In genomic region chr20:62785381-62785780, GRCh38 we compare ENCODE assay signal across 22 cellular contexts. TPM values are rescaled to one million over a fixed set of nuclear protein-coding genes. Genes with fewer than 3 reads are reported as not detected.
DNase-seq lines count a peak whose midpoint lies in the region; ATAC-seq and TF ChIP-seq lines count a peak whose summit lies in the region.
"Had no signal": no experiment of that assay in that cellular context is flagged by ENCODE, and none has a peak within 500 bp of the region (broad histone marks: within the 10 kb centered on the region; RNA-seq: fewer than 3 reads in every experiment).

No MANE protein-coding gene starts in this region.

- no peak overlapping the region for H3K4me3 ChIP-seq in SK-N-SH (ENCODE audit: low read depth in 2 of 2, low read length in 1 of 2)
- H3K4me3 ChIP-seq in BLaER1 treated with 17β-estradiol and CSF1 and Interleukin-3, amounts not matched to agents 10 nM and 100 nM = no peak overlapping the region
- no peak overlapping the region for H3K4me3 ChIP-seq in endodermal cell (ENCODE audit: low read length)
- H3K4me3 ChIP-seq in neuronal stem cell (ENCODE audit: low read length in 2 of 2) = no peak overlapping the region

- H3K14ac ChIP-seq in neuronal stem cell (ENCODE audit: low read length) = no peak overlapping the region

- H3K4me1 Mint-ChIP-seq in endodermal cell = peaks cover 1% of the 10 kb centered on the region

- TF ChIP-seq EP300 in SK-N-SH (IDR thresholded peaks at IDR 0.05; ENCODE audit: borderline replicate concordance in 1 of 2, low read depth in 1 of 2, low read length in 1 of 2) = no peak

- no peaks in the 10 kb centered on the region for H3F3A ChIP-seq in SK-N-SH (replicated peaks; ENCODE audit: insufficient read depth)

- peak overlapping the region; percentile 44 for H2AK5ac ChIP-seq in neuronal stem cell (ENCODE audit: low read depth, low read length)

- no peak for TF ChIP-seq RAD21 in SK-N-SH (IDR thresholded peaks at IDR 0.05; ENCODE audit: low read length)

- H3K4ac ChIP-seq in neuronal stem cell (ENCODE audit: low read length) = no peak overlapping the region

- ATAC-seq in SK-N-SH treated with all-trans-retinoic acid at 6 μM for 48 hours (no peak; the same call in 2 of the 3 replicates), GM19328 (IDR thresholded peaks at IDR 0.05; ENCODE audit: unreplicated experiment) (no peak), HG02588 (IDR thresholded peaks at IDR 0.05; ENCODE audit: unreplicated experiment) (no peak)
- ATAC-seq: CD8-positive, alpha-beta T cell had no signal

- POLR2A ChIA-PET in SK-N-SH (lab: Yijun Ruan, JAX) = no interaction called here

- peak overlapping the region; percentile 1 for H2BK12ac ChIP-seq in neuronal stem cell (ENCODE audit: low read length)

- H3K4me1 ChIP-seq in SK-N-SH (ENCODE audit: control insufficient read depth in 1 of 2, insufficient read depth in 2 of 2, low read depth in 1 of 2, low read length in 1 of 2) (peaks cover 0 to 33% of the 10 kb centered on the region in 2 experiments; a peak in 1 of 4 replicates), endodermal cell (ENCODE audit: control insufficient read depth, insufficient read depth, low read length) (no peaks in the 10 kb centered on the region), neuronal stem cell (ENCODE audit: control insufficient read depth in 2 of 2, insufficient read depth in 1 of 2, low read depth in 1 of 2, low read length in 2 of 2) (peaks cover 10 to 19% of the 10 kb centered on the region in 2 donors)
- peaks cover 87 to 98% (median 96%) of the 10 kb centered on the region in 10 experiments for H3K4me1 ChIP-seq in BLaER1 treated with 17β-estradiol and CSF1 and Interleukin-3, amounts not matched to agents 10 nM and 100 nM
- H3K4me1 ChIP-seq: Caco-2 had no signal

- H3K9me3 Mint-ChIP-seq in endodermal cell = no peaks in the 10 kb centered on the region
- H3K9me3 Mint-ChIP-seq: CD8-positive, alpha-beta T cell had no signal

- CTCF ChIA-PET in SK-N-SH (lab: Yijun Ruan, JAX) = interaction anchor here (1.0 to 1.2 kb wide), 3 partner anchors 118 to 375 kb away, joined by 3 read pairs; no protein-coding TSS in a partner anchor

- no peaks in the 10 kb centered on the region for H3K79me1 ChIP-seq in neuronal stem cell (ENCODE audit: low read depth, low read length)

- no peak overlapping the region for H4K91ac ChIP-seq in neuronal stem cell (ENCODE audit: low read depth, low read length, poor library complexity)

- H3K27ac Mint-ChIP-seq in endodermal cell = no peak overlapping the region
- H3K27ac Mint-ChIP-seq: CD8-positive, alpha-beta T cell had no signal

- H3K36me3 ChIP-seq in SK-N-SH (replicated peaks in 1 of 2; ENCODE audit: control insufficient read depth in 1 of 2, insufficient read depth in 2 of 2, low read length in 1 of 2) (no peaks in the 10 kb centered on the region), endodermal cell (ENCODE audit: control insufficient read depth, insufficient read depth, low read length) (no peaks in the 10 kb centered on the region), neuronal stem cell (replicated peaks in 1 of 2; ENCODE audit: control insufficient read depth in 2 of 2, insufficient read depth in 2 of 2, low read length in 2 of 2) (no peaks in the 10 kb centered on the region)
- no peaks in the 10 kb centered on the region for H3K36me3 ChIP-seq in BLaER1 treated with 17β-estradiol and CSF1 and Interleukin-3, amounts not matched to agents 10 nM and 100 nM

- no peaks in the 10 kb centered on the region for H3K79me2 ChIP-seq in SK-N-SH (ENCODE audit: insufficient read depth)

- H2AFZ ChIP-seq in SK-N-SH (ENCODE audit: low read depth) (no peak overlapping the region), neuronal stem cell (ENCODE audit: low read length) (no peak overlapping the region)

- peak; percentile 62 for DNase-seq in SK-N-SH
- no peak for DNase-seq in endodermal cell
- no peak for DNase-seq in neuronal stem cell (ENCODE audit: low spot score)
- DNase-seq: C1 segment of cervical spinal cord; Caco-2; CD8-positive, alpha-beta T cell; HCEC 1CT; Karpas-422; NCI-H1092; NCI-H1417 treated with DMSO at 0.1 percent for 48 hours; NCI-H187; NCI-H2081 treated with DMSO at 0.1 percent for 48 hours; NCI-H446; NCI-H524 treated with DMSO at 0.1 percent for 48 hours; NCI-H774; RPMI8226; SW 1271 had no signal

- H3K27ac ChIP-seq in SK-N-SH (ENCODE audit: low read depth in 2 of 2, low read length in 1 of 2) (peak overlapping the region in 1 of 2 experiments; percentile 18; a peak in 1 of 4 replicates), endodermal cell (ENCODE audit: low read depth, low read length) (peak overlapping the region; percentile 86), neuronal stem cell (replicated peaks; ENCODE audit: low read length) (peak overlapping the region; percentile 79)
- H3K27ac ChIP-seq in BLaER1 treated with 17β-estradiol and CSF1 and Interleukin-3, amounts not matched to agents 10 nM and 100 nM = peak overlapping the region in 10 of 11 experiments; percentile 9 to 76 (median 64); a peak in 20 of 22 replicates
- H3K27ac ChIP-seq: HL-60 had no signal

- H3K4me3 Mint-ChIP-seq in endodermal cell = no peak overlapping the region
- H3K4me3 Mint-ChIP-seq: CD8-positive, alpha-beta T cell had no signal

- no peak overlapping the region for H3K9ac ChIP-seq in SK-N-SH
- peak overlapping the region in 10 of 11 experiments; percentile 16 to 66 (median 44); a peak in 16 of 22 replicates for H3K9ac ChIP-seq in BLaER1 treated with 17β-estradiol and CSF1 and Interleukin-3, amounts not matched to agents 10 nM and 100 nM
- no peak overlapping the region for H3K9ac ChIP-seq in endodermal cell (ENCODE audit: extremely low read depth, low read length, poor library complexity, severe bottlenecking)
- H3K9ac ChIP-seq in neuronal stem cell (ENCODE audit: low read depth, low read length, poor library complexity) = no peak overlapping the region

- no peak overlapping the region for H2BK120ac ChIP-seq in neuronal stem cell (ENCODE audit: low read depth, low read length)

- H3K9me3 ChIP-seq in SK-N-SH (no peaks in the 10 kb centered on the region), endodermal cell (ENCODE audit: control insufficient read depth, low read length) (no peaks in the 10 kb centered on the region), neuronal stem cell (replicated peaks in 1 of 2; ENCODE audit: control insufficient read depth in 2 of 2, insufficient read depth in 1 of 2, low read depth in 1 of 2, low read length in 2 of 2) (peaks cover 0 to 2% of the 10 kb centered on the region in 2 donors)
- peaks cover 0 to 14% (median 0%) of the 10 kb centered on the region in 11 experiments; a peak in 6 of 22 replicates for H3K9me3 ChIP-seq in BLaER1 treated with 17β-estradiol and CSF1 and Interleukin-3, amounts not matched to agents 10 nM and 100 nM (replicated peaks in 1 of 11)
- H3K9me3 ChIP-seq: Caco-2 had no signal

- H4K20me1 ChIP-seq in SK-N-SH (ENCODE audit: insufficient read depth) = no peaks in the 10 kb centered on the region
- no peaks in the 10 kb centered on the region for H4K20me1 ChIP-seq in BLaER1 treated with 17β-estradiol and CSF1 and Interleukin-3, amounts not matched to agents 10 nM and 100 nM

- 77% methylated on average over 7 of the region's 10 CpGs for WGBS in SK-N-SH (ENCODE audit: low lambda C conversion rate)
- WGBS in endodermal cell (ENCODE audit: insufficient coverage in 1 of 2, insufficient read length in 1 of 2), 2 experiments = 85 to 90% methylated on average over 4 to 10 of the region's 10 CpGs
- whole genome bisulfite sequencing in neuronal stem cell (ENCODE audit: extremely low coverage in 2 of 2, insufficient read length in 2 of 2, insufficient replicate concordance in 1 of 2), 2 donors = no CpG with 5 or more reads among the region's 10 CpGs

- peaks cover 2% of the 10 kb centered on the region for H3K27me3 Mint-ChIP-seq in endodermal cell (ENCODE audit: insufficient read depth)

- H3K4me2 ChIP-seq in SK-N-SH (no peak overlapping the region), neuronal stem cell (ENCODE audit: insufficient read depth, low read length, poor library complexity, severe bottlenecking) (no peak overlapping the region)
- peak overlapping the region; percentile 79 to 93 (median 89) for H3K4me2 ChIP-seq in BLaER1 treated with 17β-estradiol and CSF1 and Interleukin-3, amounts not matched to agents 10 nM and 100 nM

- no peaks in the 10 kb centered on the region for H3K36me3 Mint-ChIP-seq in endodermal cell (ENCODE audit: low read depth)
- H3K36me3 Mint-ChIP-seq: CD8-positive, alpha-beta T cell had no signal

- TF ChIP-seq CTCF in SK-N-SH (IDR thresholded peaks at IDR 0.05) (no peak), endodermal cell (conservative IDR thresholded peaks at IDR 0.05) (no peak)

- H3K27me3 ChIP-seq in SK-N-SH (ENCODE audit: insufficient read depth) (no peaks in the 10 kb centered on the region), endodermal cell (ENCODE audit: control insufficient read depth, insufficient read depth, low read length, poor library complexity, severe bottlenecking) (no peaks in the 10 kb centered on the region), neuronal stem cell (ENCODE audit: control insufficient read depth in 3 of 3, insufficient read depth in 3 of 3, low read depth in 1 of 3, low read length in 3 of 3) (peaks cover 0 to 24% (median 0%) of the 10 kb centered on the region in 3 experiments)
- peaks cover 0 to 7% (median 0%) of the 10 kb centered on the region in 11 experiments; a peak in 5 of 22 replicates for H3K27me3 ChIP-seq in BLaER1 treated with 17β-estradiol and CSF1 and Interleukin-3, amounts not matched to agents 10 nM and 100 nM

- H3K23ac ChIP-seq in neuronal stem cell (ENCODE audit: low read depth, low read length, poor library complexity) = no peak overlapping the region

- peak overlapping the region; percentile 89 for H2BK15ac ChIP-seq in neuronal stem cell (ENCODE audit: low read length)

- H3K18ac ChIP-seq in neuronal stem cell (ENCODE audit: low read length) = peak overlapping the region; percentile 89

- no peaks in the 10 kb centered on the region for H3K9me2 ChIP-seq in SK-N-SH

- H4K8ac ChIP-seq in neuronal stem cell (ENCODE audit: low read depth, low read length) = no peak overlapping the region

- no peak overlapping the region for H2BK5ac ChIP-seq in neuronal stem cell (ENCODE audit: low read length)

RNA-seq across cellular contexts. Expression of gene MRGBP, which starts 10.9 kb away (rescaled TPM):
- polyA plus RNA-seq in SK-N-SH (2012; rRNA removed) = 20.0 and 22.0 TPM in 2 replicates
- 18.2 and 20.7 TPM in 2 replicates for polyA plus RNA-seq in SK-N-SH (2012; cell fraction: cytosol; rRNA removed)
- polyA plus RNA-seq in SK-N-SH (2012; cell fraction: nucleus; rRNA removed) = 22.9 and 26.5 TPM in 2 replicates
- 10 to 100 TPM; 14.3 to 18.7 TPM for total RNA-seq in endodermal cell
- 18.3 TPM for polyA plus RNA-seq in endodermal cell (2013, experiment 1 of 2)
- 18.5 TPM for polyA plus RNA-seq in endodermal cell (2013, experiment 2 of 2)
- polyA plus RNA-seq in neuronal stem cell (2013, experiment 1 of 2) = 15.5 TPM
- 15.6 TPM for polyA plus RNA-seq in neuronal stem cell (2013, experiment 2 of 2)

RNA-seq across cellular contexts. Expression of gene OGFR, which starts 19.3 kb away (rescaled TPM):
- polyA plus RNA-seq in SK-N-SH (2012; rRNA removed) = 52.9 and 60.8 TPM in 2 replicates
- polyA plus RNA-seq in SK-N-SH (2012; cell fraction: cytosol; rRNA removed) = 25.9 and 35.3 TPM in 2 replicates
- polyA plus RNA-seq in SK-N-SH (2012; cell fraction: nucleus; rRNA removed) = 96.1 and 137 TPM in 2 replicates
- total RNA-seq in endodermal cell = 10 to 100 TPM; 28.1 to 28.5 TPM
- polyA plus RNA-seq in endodermal cell (2013, experiment 1 of 2) = 23.9 TPM
- polyA plus RNA-seq in endodermal cell (2013, experiment 2 of 2) = 19.5 TPM
- polyA plus RNA-seq in neuronal stem cell (2013, experiment 1 of 2) = 15.0 TPM
- polyA plus RNA-seq in neuronal stem cell (2013, experiment 2 of 2) = 14.7 TPM

RNA-seq across cellular contexts. Expression of gene COL9A3, which starts 31.5 kb away (rescaled TPM):
- 1.3 and 2.5 TPM in 2 replicates for polyA plus RNA-seq in SK-N-SH (2012; rRNA removed)
- polyA plus RNA-seq in SK-N-SH (2012; cell fraction: cytosol; rRNA removed) = 1.2 and 1.7 TPM in 2 replicates
- 6.2 and 7.8 TPM in 2 replicates for polyA plus RNA-seq in SK-N-SH (2012; cell fraction: nucleus; rRNA removed)
- 100 to 1,000 TPM in 1 of 2 donors, 10 to 100 TPM in 1; 48.9 to 133 TPM for total RNA-seq in endodermal cell
- 71.6 TPM for polyA plus RNA-seq in endodermal cell (2013, experiment 1 of 2)
- polyA plus RNA-seq in endodermal cell (2013, experiment 2 of 2) = 66.6 TPM
- polyA plus RNA-seq in neuronal stem cell (2013, experiment 1 of 2) = 77.2 TPM
- 77.0 TPM for polyA plus RNA-seq in neuronal stem cell (2013, experiment 2 of 2)
- total RNA-seq: CD8-positive, alpha-beta T cell had no signal

Comparison
In these comparisons a context has a peak if more than half of its experiments do, and no peak if none do; other contexts are left out.
1. H3K4me2 ChIP-seq: peak in BLaER1 treated with 17β-estradiol and CSF1 and Interleukin-3, amounts not matched to agents 10 nM and 100 nM (11 of 11); none in SK-N-SH (single experiment) and neuronal stem cell (single experiment).
2. H3K9ac ChIP-seq: peak in BLaER1 treated with 17β-estradiol and CSF1 and Interleukin-3, amounts not matched to agents 10 nM and 100 nM (10 of 11); none in SK-N-SH (single experiment), endodermal cell (single experiment) and neuronal stem cell (single experiment).